ENCODE assay signal across 12 cellular contexts in genomic region chr19:36574762-36575161, GRCh38. TPM values are rescaled to one million over a fixed set of nuclear protein-coding genes. Genes with fewer than 3 reads are reported as not detected.
DNase-seq lines count a peak whose midpoint lies in the region; ATAC-seq and TF ChIP-seq lines count a peak whose summit lies in the region.
"Had no signal": no experiment of that assay in that cellular context is flagged by ENCODE, and none has a peak within 500 bp of the region (broad histone marks: within the 10 kb centered on the region; RNA-seq: fewer than 3 reads in every experiment).

No MANE protein-coding gene starts in this region.

- peaks cover 13 to 16% of the 10 kb centered on the region in 2 donors for H3K4me1 ChIP-seq in thyroid gland

- POLR2A ChIA-PET in activated CD8-positive, alpha-beta T cell treated with anti-CD3 and anti-CD28 coated beads, Interleukin-2, amount 10 ng/mL, durations not matched to agents 7 days and 5 days (lab: Charles Lee): no interaction called here

- H3K4me3 ChIP-seq in foreskin fibroblast (ENCODE audit: low read depth in 1 of 2, low read length in 2 of 2) (peak overlapping the region; percentile 63 to 87), thyroid gland (replicated peaks in 1 of 3) (no peak overlapping the region)

- 82 to 87% methylated on average over 2 of the region's 2 CpGs for WGBS in thyroid gland, 2 donors

- H3K27ac Mint-ChIP-seq in activated CD8-positive, alpha-beta T cell treated with anti-CD3 and anti-CD28 coated beads, Interleukin-2, amount 10 ng/mL, durations not matched to agents 7 days and 5 days: peak overlapping the region; percentile 92
- H3K27ac Mint-ChIP-seq in stimulated activated memory B cell treated with anti-CD40 and anti-IgM and Interleukin-4, amounts not matched to agents 10 μg/mL and 1 μg/mL and 100 μg/mL, for 72 hours: no peak overlapping the region

- TF ChIP-seq POLR2A in thyroid gland (IDR thresholded peaks at IDR 0.05): no peak

- H3K27me3 Mint-ChIP-seq in activated T-cell treated with anti-CD3 and anti-CD28 coated beads, Interleukin-2, amount 50 U/mL, for 4 hours (ENCODE audit: low read depth): no peaks in the 10 kb centered on the region
- no peaks in the 10 kb centered on the region for H3K27me3 Mint-ChIP-seq in activated CD8-positive, alpha-beta T cell treated with anti-CD3 and anti-CD28 coated beads, Interleukin-2, amount 10 ng/mL, durations not matched to agents 7 days and 5 days (ENCODE audit: low read depth)
- no peaks in the 10 kb centered on the region for H3K27me3 Mint-ChIP-seq in stimulated activated memory B cell treated with anti-CD40 and anti-IgM and Interleukin-4, amounts not matched to agents 10 μg/mL and 1 μg/mL and 100 μg/mL, for 72 hours

- CTCF ChIA-PET in activated CD8-positive, alpha-beta T cell treated with anti-CD3 and anti-CD28 coated beads, Interleukin-2, amount 10 ng/mL, durations not matched to agents 7 days and 5 days (lab: Charles Lee): no interaction called here

- H3K9me3 Mint-ChIP-seq in activated T-cell treated with anti-CD3 and anti-CD28 coated beads, Interleukin-2, amount 50 U/mL, for 4 hours: peaks cover 3% of the 10 kb centered on the region
- peaks cover 31% of the 10 kb centered on the region for H3K9me3 Mint-ChIP-seq in activated CD8-positive, alpha-beta T cell treated with anti-CD3 and anti-CD28 coated beads, Interleukin-2, amount 10 ng/mL, durations not matched to agents 7 days and 5 days (ENCODE audit: insufficient read depth)
- no peaks in the 10 kb centered on the region for H3K9me3 Mint-ChIP-seq in stimulated activated memory B cell treated with anti-CD40 and anti-IgM and Interleukin-4, amounts not matched to agents 10 μg/mL and 1 μg/mL and 100 μg/mL, for 72 hours

- H3K4me1 Mint-ChIP-seq in activated T-cell treated with anti-CD3 and anti-CD28 coated beads, Interleukin-2, amount 50 U/mL, for 4 hours (ENCODE audit: low read depth): peaks cover 32% of the 10 kb centered on the region
- H3K4me1 Mint-ChIP-seq in activated CD8-positive, alpha-beta T cell treated with anti-CD3 and anti-CD28 coated beads, Interleukin-2, amount 10 ng/mL, durations not matched to agents 7 days and 5 days (ENCODE audit: low read depth): peaks cover 28% of the 10 kb centered on the region
- H3K4me1 Mint-ChIP-seq in stimulated activated memory B cell treated with anti-CD40 and anti-IgM and Interleukin-4, amounts not matched to agents 10 μg/mL and 1 μg/mL and 100 μg/mL, for 72 hours: peaks cover 37% of the 10 kb centered on the region

- intact Hi-C loops in thyroid gland (cut with DNase I): no loop called here

- no peak for TF ChIP-seq CTCF in foreskin fibroblast (IDR thresholded peaks at IDR 0.05; ENCODE audit: low read depth, low read length)
- TF ChIP-seq CTCF in thyroid gland (IDR thresholded peaks at IDR 0.05): no peak

- H3K4me3 Mint-ChIP-seq in activated T-cell treated with anti-CD3 and anti-CD28 coated beads, Interleukin-2, amount 50 U/mL, for 4 hours: peak overlapping the region; percentile 96
- peak overlapping the region; percentile 96 for H3K4me3 Mint-ChIP-seq in activated CD8-positive, alpha-beta T cell treated with anti-CD3 and anti-CD28 coated beads, Interleukin-2, amount 10 ng/mL, durations not matched to agents 7 days and 5 days
- H3K4me3 Mint-ChIP-seq in stimulated activated memory B cell treated with anti-CD40 and anti-IgM and Interleukin-4, amounts not matched to agents 10 μg/mL and 1 μg/mL and 100 μg/mL, for 72 hours: peak overlapping the region; percentile 38

- no peak for DNase-seq in activated T-cell treated with anti-CD3 and anti-CD28 coated beads, Interleukin-2, amount 50 U/mL, for 4 hours
- no peak for DNase-seq in activated T-cell treated with anti-CD3 and anti-CD28 coated beads, Interleukin-2, amount 50 U/mL, for 48 hours
- no peak for DNase-seq in activated CD8-positive, alpha-beta T cell treated with anti-CD3 and anti-CD28 coated beads, Interleukin-2, amount 10 ng/mL, durations not matched to agents 7 days and 5 days
- DNase-seq in foreskin fibroblast (no peak), NCI-H1694 treated with DMSO at 0.1 percent for 48 hours (lab: John Stamatoyannopoulos, UW) (no peak), thyroid gland (no peak)
- DNase-seq: activated CD4-positive, alpha-beta T cell treated with anti-CD3 and anti-CD28 coated beads for 1 hour; dermis blood vessel endothelial cell; midbrain; NCI-H446 had no signal

- no peak overlapping the region for H3K27ac ChIP-seq in thyroid gland

- no peaks in the 10 kb centered on the region for H3K27me3 ChIP-seq in thyroid gland

- no peaks in the 10 kb centered on the region for H3K9me3 ChIP-seq in thyroid gland

- peaks cover 12% of the 10 kb centered on the region in 2 donors for H3K36me3 ChIP-seq in thyroid gland

- peaks cover 38% of the 10 kb centered on the region for H3K36me3 Mint-ChIP-seq in activated T-cell treated with anti-CD3 and anti-CD28 coated beads, Interleukin-2, amount 50 U/mL, for 4 hours (ENCODE audit: insufficient read depth)
- H3K36me3 Mint-ChIP-seq in activated CD8-positive, alpha-beta T cell treated with anti-CD3 and anti-CD28 coated beads, Interleukin-2, amount 10 ng/mL, durations not matched to agents 7 days and 5 days (ENCODE audit: low read depth): peaks cover 80% of the 10 kb centered on the region
- H3K36me3 Mint-ChIP-seq in stimulated activated memory B cell treated with anti-CD40 and anti-IgM and Interleukin-4, amounts not matched to agents 10 μg/mL and 1 μg/mL and 100 μg/mL, for 72 hours: peaks cover 60% of the 10 kb centered on the region

- ATAC-seq in activated T-cell treated with anti-CD3 and anti-CD28 coated beads, Interleukin-2, amount 50 U/mL, for 4 hours: no peak
- ATAC-seq in activated CD8-positive, alpha-beta T cell treated with anti-CD3 and anti-CD28 coated beads, Interleukin-2, amount 10 ng/mL, durations not matched to agents 7 days and 5 days: no peak
- no peak for ATAC-seq in stimulated activated memory B cell treated with anti-CD40 and anti-IgM and Interleukin-4, amounts not matched to agents 10 μg/mL and 1 μg/mL and 100 μg/mL, for 72 hours
- ATAC-seq in GM21528 (IDR thresholded peaks at IDR 0.05; ENCODE audit: low FRiP score, unreplicated experiment): no peak

RNA-seq across cellular contexts. Expression of gene ZNF529, which starts 1.7 kb away (rescaled TPM):
- total RNA-seq in activated T-cell treated with anti-CD3 and anti-CD28 coated beads, Interleukin-2, amount 50 U/mL, for 4 hours: 1 to 10 TPM; 8.9 to 9.9 (median 9.9) TPM
- 10 to 100 TPM; 13.7 to 15.1 TPM for total RNA-seq in activated CD8-positive, alpha-beta T cell treated with anti-CD3 and anti-CD28 coated beads, Interleukin-2, amount 10 ng/mL, durations not matched to agents 7 days and 5 days
- total RNA-seq in thyroid gland: 10 to 100 TPM; 11.4 to 19.5 (median 15.2) TPM

RNA-seq across cellular contexts. Expression of gene ZNF382, which starts 30.4 kb away (rescaled TPM):
- total RNA-seq in activated T-cell treated with anti-CD3 and anti-CD28 coated beads, Interleukin-2, amount 50 U/mL, for 4 hours: 1 to 10 TPM; 6.2 to 9.7 (median 6.5) TPM
- 10 to 100 TPM; 12.0 to 13.3 TPM for total RNA-seq in activated CD8-positive, alpha-beta T cell treated with anti-CD3 and anti-CD28 coated beads, Interleukin-2, amount 10 ng/mL, durations not matched to agents 7 days and 5 days
- 10 to 100 TPM; 11.3 to 30.5 (median 19.0) TPM for total RNA-seq in thyroid gland

RNA-seq across cellular contexts. Expression of gene ZNF260, which starts 46.7 kb away (rescaled TPM):
- 1 to 10 TPM; 2.6 to 7.1 (median 5.1) TPM for total RNA-seq in activated T-cell treated with anti-CD3 and anti-CD28 coated beads, Interleukin-2, amount 50 U/mL, for 4 hours
- 10 to 100 TPM in 1 of 2 experiments, 1 to 10 TPM in 1; 8.6 to 10.5 TPM for total RNA-seq in activated CD8-positive, alpha-beta T cell treated with anti-CD3 and anti-CD28 coated beads, Interleukin-2, amount 10 ng/mL, durations not matched to agents 7 days and 5 days
- total RNA-seq in thyroid gland: 10 to 100 TPM; 17.3 to 23.4 (median 17.8) TPM

Comparison
In these comparisons a context has a peak if more than half of its experiments do, and no peak if none do; other contexts are left out.
1. H3K4me3 Mint-ChIP-seq: peak in every context shown above with its lines; median percentile 96 in activated T-cell treated with anti-CD3 and anti-CD28 coated beads, Interleukin-2, amount 50 U/mL, for 4 hours; 96 in activated CD8-positive, alpha-beta T cell treated with anti-CD3 and anti-CD28 coated beads, Interleukin-2, amount 10 ng/mL, durations not matched to agents 7 days and 5 days; 38 in stimulated activated memory B cell treated with anti-CD40 and anti-IgM and Interleukin-4, amounts not matched to agents 10 μg/mL and 1 μg/mL and 100 μg/mL, for 72 hours.
2. H3K4me3 ChIP-seq: peak in foreskin fibroblast (2 of 2); none in thyroid gland (0 of 3).